Comparison of ENCODE assay signal across 7 cellular contexts in the genomic region with DNA sequence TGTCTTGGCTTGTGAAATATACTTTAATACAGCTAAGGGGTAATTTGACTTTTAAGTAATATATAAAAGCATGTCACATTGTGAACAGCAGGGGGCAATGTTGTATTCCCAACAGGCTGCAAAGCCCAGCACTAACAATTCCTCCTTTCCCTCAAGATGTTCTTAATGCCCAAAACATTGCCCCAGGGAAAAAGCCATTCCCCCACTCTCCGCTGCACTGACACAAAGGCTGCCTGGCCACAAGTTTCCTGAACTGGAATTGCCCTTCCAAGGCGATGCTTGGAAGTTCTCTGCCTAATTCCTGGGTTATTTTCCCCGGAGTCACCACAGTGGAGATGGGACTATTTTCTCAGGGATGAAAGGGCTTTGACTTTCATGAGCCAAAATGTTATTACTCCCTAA. TPM values are rescaled to one million over a fixed set of nuclear protein-coding genes. Genes with fewer than 3 reads are reported as not detected.
DNase-seq lines count a peak whose midpoint lies in the region; ATAC-seq, FAIRE-seq and TF ChIP-seq lines count a peak whose summit lies in the region.

No MANE protein-coding gene starts in this region.

- H3K9ac ChIP-seq in NT2/D1 (ENCODE audit: insufficient read length, low read depth) = no peak overlapping the region
- H3K9ac ChIP-seq in GM12878 (ENCODE audit: control insufficient read depth, insufficient read depth, low read length) = no peak overlapping the region

- H2AFZ ChIP-seq in GM12878 (ENCODE audit: control insufficient read depth, low read depth, low read length) = no peak overlapping the region

- intact Hi-C loops in GM12878 (cut with micrococcal nuclease; ENCODE audit: unreplicated experiment) = loop anchor here (5.0 kb wide), 1 partner anchor 426 kb away; no protein-coding TSS in a partner anchor

- H3K79me2 ChIP-seq in GM12878 (ENCODE audit: control insufficient read depth, insufficient read depth, low read length) = no peaks in the 10 kb centered on the region; the same call in 1 of the 2 replicates

- no peaks in the 10 kb centered on the region for H4K20me1 ChIP-seq in GM12878 (ENCODE audit: control insufficient read depth, insufficient read depth)

- DNase-seq in Daoy (ENCODE audit: low read depth) = peak; percentile 77
- peak; percentile 32 for DNase-seq in HuH-7 (ENCODE audit: low spot score)
- peak; percentile 95 for DNase-seq in NT2/D1 (ENCODE audit: low read depth, low spot score)
- no peak for DNase-seq in GM12878 (ENCODE audit: low read depth, low spot score)
- peak; percentile 54 for DNase-seq in iPS DF 19.7 (ENCODE audit: low read depth, low spot score)
- DNase-seq in small intestine = peak; percentile 67
- no peak for DNase-seq in mesenteric fat pad (ENCODE audit: low spot score)

- in situ Hi-C loops in GM12878 (cut with MboI) = loop anchor here (25.0 kb wide), 1 partner anchor 691 kb away; a partner anchor contains a TSS

- no peak overlapping the region for H3K4me2 ChIP-seq in GM12878 (ENCODE audit: control insufficient read depth, insufficient read depth)

- H3K4me1 ChIP-seq in NT2/D1 (ENCODE audit: insufficient read depth, insufficient read length) = peaks cover 3% of the 10 kb centered on the region
- H3K4me1 ChIP-seq in GM12878 (ENCODE audit: control insufficient read depth, insufficient read depth, low read length) = peaks cover 4% of the 10 kb centered on the region
- H3K4me1 ChIP-seq in small intestine (ENCODE audit: control insufficient read depth in 2 of 2, insufficient read depth in 1 of 2, low read depth in 1 of 2, low read length in 1 of 2) = no peaks in the 10 kb centered on the region

- FAIRE-seq in GM12878 (lab: Jason Lieb, UNC) (no peak), small intestine (lab: Jason Lieb, UNC) (no peak)

- peak; percentile 68 for ATAC-seq in GM12878

- CTCF ChIA-PET in GM12878 (lab: Yijun Ruan, JAX) = interaction anchor here (0.6 to 3.5 kb wide), 42 partner anchors 8 to 669 kb away, joined by 3 to 27 read pairs (median 3); a partner anchor contains a TSS

- H3K27ac ChIP-seq in GM12878 (ENCODE audit: control insufficient read depth, insufficient read depth) = no peak overlapping the region
- H3K27ac ChIP-seq in small intestine (ENCODE audit: low read depth in 1 of 2, low read length in 1 of 2) = no peak overlapping the region

- H3K36me3 ChIP-seq in NT2/D1 (ENCODE audit: insufficient read depth, insufficient read length, low read length) (peaks cover 57% of the 10 kb centered on the region), GM12878 (ENCODE audit: control insufficient read depth in 2 of 2, insufficient read depth in 2 of 2, low read length in 1 of 2) (peaks cover 20 to 24% of the 10 kb centered on the region in 2 experiments), small intestine (ENCODE audit: control insufficient read depth in 2 of 2, insufficient read depth in 2 of 2, low read length in 2 of 2) (peaks cover 2 to 14% of the 10 kb centered on the region in 2 donors)

- H3K4me3 ChIP-seq in NT2/D1 (ENCODE audit: insufficient read length, low read depth) (no peak overlapping the region), GM12878 (no peak overlapping the region), small intestine (ENCODE audit: low read depth in 1 of 2, low read length in 2 of 2) (no peak overlapping the region)

- TF ChIP-seq EP300 in GM12878 (IDR thresholded peaks at IDR 0.05; ENCODE audit: borderline replicate concordance in 1 of 2, control insufficient read depth in 1 of 2, low read depth in 2 of 2, low read length in 2 of 2) = no peak

- SMC1A ChIA-PET in GM12878 (lab: Charles Lee; ENCODE audit: uncharacterized antibody, unreplicated experiment) = interaction anchor here (0.6 to 2.6 kb wide), 19 partner anchors 9 to 406 kb away, joined by 3 to 12 read pairs (median 5); a partner anchor contains a TSS

- POLR2A ChIA-PET in GM12878 (lab: Charles Lee) = interaction anchor here (0.5 to 1.0 kb wide), 6 partner anchors 107 to 447 kb away, joined by 3 to 4 read pairs (median 3); a partner anchor contains a TSS

- 64% methylated on average over 3 of the region's 3 CpGs for WGBS in GM12878 (ENCODE audit: insufficient coverage, insufficient replicate concordance, low lambda C conversion rate, missing lambda C conversion rate)
- 49 to 75% (median 68%) methylated on average over 3 of the region's 3 CpGs for WGBS in small intestine, 3 donors

- RAD21 ChIA-PET in GM12878 (lab: Charles Lee; ENCODE audit: unreplicated experiment) = interaction anchor here (0.6 to 4.7 kb wide), 17 partner anchors 8 to 560 kb away, joined by 3 to 39 read pairs (median 3); a partner anchor contains a TSS

- BruUV-seq in GM12878 (replicated peaks; lab: Mats Ljungman, UMichigan) = TSS peak; percentile 5

- peak; percentile 48 to 83 (median 68) for TF ChIP-seq CTCF in GM12878 (IDR thresholded peaks at IDR 0.05 in 2 of 3, conservative IDR thresholded peaks at IDR 0.05 in 1 of 3; ENCODE audit: control insufficient read depth in 2 of 3, extremely low read depth in 1 of 3, insufficient read depth in 1 of 3, low read depth in 3 of 3, low read length in 3 of 3)

- TF ChIP-seq POLR2A in GM12878 (IDR thresholded peaks at IDR 0.05; ENCODE audit: low read depth, low read length) = no peak

- H3K9me3 ChIP-seq in NT2/D1 (ENCODE audit: insufficient read depth, low read length) (no peaks in the 10 kb centered on the region), GM12878 (replicated peaks; ENCODE audit: control insufficient read depth, insufficient read depth, low read length) (no peaks in the 10 kb centered on the region), small intestine (ENCODE audit: control insufficient read depth, low read depth) (no peaks in the 10 kb centered on the region)

- H3K27me3 ChIP-seq in NT2/D1 (ENCODE audit: insufficient read depth, insufficient read length) (no peaks in the 10 kb centered on the region), GM12878 (replicated peaks in 1 of 2; ENCODE audit: control insufficient read depth in 2 of 2, insufficient read depth in 2 of 2, low read length in 1 of 2) (no peaks in the 10 kb centered on the region), small intestine (ENCODE audit: control insufficient read depth in 2 of 2, insufficient read depth in 2 of 2, low read length in 2 of 2) (no peaks in the 10 kb centered on the region)

- TF ChIP-seq RAD21 in GM12878 (IDR thresholded peaks at IDR 0.05; ENCODE audit: insufficient read depth, low read depth, low read length) = peak; percentile 82

TF ChIP-seq in GM12878, 131 proteins besides CTCF, POLR2A, EP300 and RAD21 (continues in another document):
- TF ChIP-seq YY1 (IDR thresholded peaks at IDR 0.05; ENCODE audit: low read depth, low read length) (peak; percentile 30; the same call in 1 of the 2 replicates), SMC3 (IDR thresholded peaks at IDR 0.05; ENCODE audit: borderline replicate concordance, low read length) (peak; percentile 81), IKZF1 (conservative IDR thresholded peaks at IDR 0.05) (peak; percentile 80), ESRRA (IDR thresholded peaks at IDR 0.05; ENCODE audit: low read length) (no peak), EED (IDR thresholded peaks at IDR 0.05; ENCODE audit: low read depth) (peak; percentile 78)

RNA-seq across cellular contexts. Expression of a gene that starts 27.2 kb away (rescaled TPM):
- 7.2 TPM in 2 replicates for total RNA-seq in Daoy (2014; rRNA removed; shearing (Covaris generic))
- 277 and 301 TPM in 2 replicates for total RNA-seq in GM12878 (2013; cell fraction: nucleolus; rRNA removed)
- 17.1 and 17.6 TPM in 2 replicates for total RNA-seq in GM12878 (2014; rRNA removed)
- total RNA-seq in GM12878 (2014; rRNA removed; fragmentation: Illumina TruSeq; extraction: Trizol) = 14.1 and 14.6 TPM in 2 replicates
- total RNA-seq in GM12878 (2021) = 28.7 and 30.0 TPM in 2 replicates
- polyA plus RNA-seq in GM12878 (2011; ENCODE audit: low read depth) = 5.6 TPM
- polyA plus RNA-seq in GM12878 (2011; rRNA removed) = 16.4 and 20.2 TPM in 2 replicates
- polyA plus RNA-seq in GM12878 (2011; cell fraction: cytosol; rRNA removed) = 17.6 and 21.8 TPM in 2 replicates
- polyA plus RNA-seq in GM12878 (2011; cell fraction: nucleus; rRNA removed) = 39.8 and 50.1 TPM in 2 replicates
- 11.8 and 12.2 TPM in 2 replicates for polyA plus RNA-seq in GM12878 (2012)
- 19.3 and 20.5 TPM in 2 replicates for polyA plus RNA-seq in GM12878 (2014; fragmentation: Illumina TruSeq; extraction: Trizol)
- polyA plus RNA-seq in GM12878 (2014; fragmentation: Nextera tagmentation; extraction: Ambion mirVana) = 1 to 10 TPM; 1.5 to 3.1 TPM
- 18.1 and 18.7 TPM in 2 replicates for polyA plus RNA-seq in GM12878 (2014; rRNA removed)
- polyA plus RNA-seq in GM12878 (2016; fragmentation: Nextera tagmentation; extraction: Ambion mirVana) = 10 to 100 TPM; 27.1 to 28.8 TPM
- 117 and 120 TPM in 2 replicates for polyA minus RNA-seq in GM12878 (2011; rRNA and poly(A)+ RNA removed)
- polyA minus RNA-seq in GM12878 (2011; cell fraction: cytosol; rRNA and poly(A)+ RNA removed) = 46.5 and 51.2 TPM in 2 replicates
- 42.9 and 65.1 TPM in 2 replicates for polyA minus RNA-seq in GM12878 (2011; cell fraction: nucleus; rRNA and poly(A)+ RNA removed)
- polyA plus RNA-seq in small intestine = 10 to 100 TPM; 13.2 to 23.5 (median 14.9) TPM
- 27.5 TPM for total RNA-seq in mesenteric fat pad

RNA-seq across cellular contexts. Expression of a gene that starts 29.3 kb away (rescaled TPM):
- 38.4 and 45.4 TPM in 2 replicates for total RNA-seq in Daoy (2014; rRNA removed; shearing (Covaris generic))
- 26.1 and 29.0 TPM in 2 replicates for total RNA-seq in GM12878 (2013; cell fraction: nucleolus; rRNA removed)
- total RNA-seq in GM12878 (2014; rRNA removed) = 26.3 and 28.6 TPM in 2 replicates
- total RNA-seq in GM12878 (2014; rRNA removed; fragmentation: Illumina TruSeq; extraction: Trizol) = 17.0 and 17.3 TPM in 2 replicates
- 22.7 and 24.2 TPM in 2 replicates for total RNA-seq in GM12878 (2021)
- polyA plus RNA-seq in GM12878 (2011; ENCODE audit: low read depth) = 7.1 TPM
- 11.4 and 15.2 TPM in 2 replicates for polyA plus RNA-seq in GM12878 (2011; rRNA removed)
- polyA plus RNA-seq in GM12878 (2011; cell fraction: cytosol; rRNA removed) = 21.8 and 24.6 TPM in 2 replicates
- polyA plus RNA-seq in GM12878 (2011; cell fraction: nucleus; rRNA removed) = 37.7 and 44.3 TPM in 2 replicates
- polyA plus RNA-seq in GM12878 (2012) = 15.5 and 16.1 TPM in 2 replicates
- 17.8 and 21.7 TPM in 2 replicates for polyA plus RNA-seq in GM12878 (2014; fragmentation: Illumina TruSeq; extraction: Trizol)
- polyA plus RNA-seq in GM12878 (2014; fragmentation: Nextera tagmentation; extraction: Ambion mirVana) = 1 to 10 TPM; 1.4 to 4.3 TPM
- polyA plus RNA-seq in GM12878 (2014; rRNA removed) = 22.9 and 25.7 TPM in 2 replicates
- 10 to 100 TPM; 14.0 to 19.8 TPM for polyA plus RNA-seq in GM12878 (2016; fragmentation: Nextera tagmentation; extraction: Ambion mirVana)
- 18.1 and 24.7 TPM in 2 replicates for polyA minus RNA-seq in GM12878 (2011; rRNA and poly(A)+ RNA removed)
- 9.6 and 11.0 TPM in 2 replicates for polyA minus RNA-seq in GM12878 (2011; cell fraction: cytosol; rRNA and poly(A)+ RNA removed)
- 14.1 and 21.8 TPM in 2 replicates for polyA minus RNA-seq in GM12878 (2011; cell fraction: nucleus; rRNA and poly(A)+ RNA removed)
- polyA plus RNA-seq in small intestine = 10 to 100 TPM; 23.0 to 28.8 (median 23.7) TPM
- total RNA-seq in mesenteric fat pad = 41.6 TPM

Comparison
In these comparisons a context has a peak if more than half of its experiments do, and no peak if none do; other contexts are left out.
1. DNase-seq: peak in Daoy (single experiment), HuH-7 (single experiment), NT2/D1 (single experiment), iPS DF 19.7 (single experiment) and small intestine (single experiment); none in GM12878 (single experiment) and mesenteric fat pad (single experiment).